In genomic region chr12:95457605-95458004, GRCh38 we compare ENCODE assay signal across 8 cellular contexts. TPM values are rescaled to one million over a fixed set of nuclear protein-coding genes. Genes with fewer than 3 reads are reported as not detected.
DNase-seq lines count a peak whose midpoint lies in the region; TF ChIP-seq lines count a peak whose summit lies in the region.
"Not testable (repeated sequence)": the region's sequence is repeated elsewhere in the genome, so short reads cannot be mapped to it uniquely, and the experiment has no call there.

No MANE protein-coding gene starts in this region.

- H3K14ac ChIP-seq in mesenchymal stem cell (ENCODE audit: low read length in 2 of 2), result not testable (repeated sequence)

- H3K79me1 ChIP-seq in mesenchymal stem cell (replicated peaks; ENCODE audit: low read length, poor library complexity, severe bottlenecking), result not testable (repeated sequence)

- not testable (repeated sequence) for H3K36me3 Mint-ChIP-seq in Calu3 (ENCODE audit: insufficient read depth, unreplicated experiment); endodermal cell (ENCODE audit: low read depth)

- not testable (repeated sequence) for H3K27ac ChIP-seq in endodermal cell (ENCODE audit: low read depth, low read length); mesenchymal stem cell (ENCODE audit: low read length, poor library complexity, severe bottlenecking)

- not testable (repeated sequence) for H3K27me3 Mint-ChIP-seq in Calu3 (ENCODE audit: unreplicated experiment); endodermal cell (ENCODE audit: insufficient read depth)

- not testable (repeated sequence) for H4K91ac ChIP-seq in mesenchymal stem cell (ENCODE audit: low read length)

- not testable (repeated sequence) for H3K23ac ChIP-seq in mesenchymal stem cell (ENCODE audit: low read length in 2 of 2)

- TF ChIP-seq CTCF in Calu3 (IDR thresholded peaks at IDR 0.05; ENCODE audit: unreplicated experiment); endodermal cell (conservative IDR thresholded peaks at IDR 0.05): not testable (repeated sequence)

- not testable (repeated sequence) for H3K4me1 ChIP-seq in adipocyte (ENCODE audit: control insufficient read depth, insufficient read depth, low read length); endodermal cell (ENCODE audit: control insufficient read depth, insufficient read depth, low read length); mesenchymal stem cell (ENCODE audit: control insufficient read depth, insufficient read depth, low read depth, low read length)

- H3K4me2 ChIP-seq in mesenchymal stem cell (ENCODE audit: low read length, poor library complexity, severe bottlenecking), result not testable (repeated sequence)

- peaks cover 17% of the 10 kb centered on the region for H3K9me3 ChIP-seq in adipocyte (ENCODE audit: control insufficient read depth, low read length)
- peaks cover 26% of the 10 kb centered on the region for H3K9me3 ChIP-seq in endodermal cell (ENCODE audit: control insufficient read depth, low read length)
- H3K9me3 ChIP-seq in mesenchymal stem cell (ENCODE audit: control insufficient read depth, low read length), result peaks cover 10% of the 10 kb centered on the region

- H2AFZ ChIP-seq in mesenchymal stem cell (ENCODE audit: low read depth, low read length), result not testable (repeated sequence)

- not testable (repeated sequence) for H3K27ac Mint-ChIP-seq in Calu3 (ENCODE audit: unreplicated experiment); endodermal cell

- not testable (repeated sequence) for H3K9ac ChIP-seq in adipocyte (ENCODE audit: low read length); endodermal cell (ENCODE audit: extremely low read depth, low read length, poor library complexity, severe bottlenecking); mesenchymal stem cell (ENCODE audit: low read length)

- not testable (repeated sequence) for H3K4me3 ChIP-seq in adipocyte (ENCODE audit: low read length); endodermal cell (ENCODE audit: low read length); mesenchymal stem cell (ENCODE audit: insufficient read depth in 1 of 2, low read depth in 1 of 2, low read length in 2 of 2)

- not testable (repeated sequence) for H3K27me3 ChIP-seq in adipocyte (replicated peaks; ENCODE audit: control insufficient read depth, insufficient read depth, low read length); endodermal cell (ENCODE audit: control insufficient read depth, insufficient read depth, low read length, poor library complexity, severe bottlenecking); mesenchymal stem cell (ENCODE audit: control insufficient read depth in 1 of 2, insufficient read depth in 1 of 2, low read length in 2 of 2)

- H3K18ac ChIP-seq in mesenchymal stem cell (ENCODE audit: low read depth in 1 of 2, low read length in 2 of 2), result not testable (repeated sequence)

- H2BK5ac ChIP-seq in mesenchymal stem cell (ENCODE audit: low read depth, low read length, poor library complexity, severe bottlenecking), result not testable (repeated sequence)

- CTCF ChIA-PET in Calu3 (lab: Charles Lee), result not testable (repeated sequence)

- H2BK15ac ChIP-seq in mesenchymal stem cell (ENCODE audit: low read depth, poor library complexity, severe bottlenecking), result not testable (repeated sequence)

- not testable (repeated sequence) for H3K4ac ChIP-seq in mesenchymal stem cell (ENCODE audit: low read depth in 1 of 2, low read length in 2 of 2)

- not testable (repeated sequence) for H3K36me3 ChIP-seq in adipocyte (ENCODE audit: control insufficient read depth, insufficient read depth, low read length, severe bottlenecking); endodermal cell (ENCODE audit: control insufficient read depth, insufficient read depth, low read length); mesenchymal stem cell (ENCODE audit: control insufficient read depth in 1 of 2, insufficient read depth in 2 of 2, low read depth in 1 of 2, low read length in 2 of 2)

- DNase-seq in Calu3 (peak; percentile 8), H4 (ENCODE audit: low spot score) (peak; percentile 14), NAMALWA (ENCODE audit: low spot score) (peak; percentile 13), OCI-M1 (lab: John Stamatoyannopoulos, UW) (peak; percentile 27), adipocyte (ENCODE audit: low read depth) (peak; percentile 47), endodermal cell (peak; percentile 50), fibroblast of peridontal ligament (ENCODE audit: extremely low read depth) (peak; percentile 7), mesenchymal stem cell (peak; percentile 33)

- not testable (repeated sequence) for H2BK120ac ChIP-seq in mesenchymal stem cell (ENCODE audit: low read depth, low read length)

- peaks cover 15% of the 10 kb centered on the region for H3K4me1 Mint-ChIP-seq in Calu3 (ENCODE audit: low read depth, unreplicated experiment)
- H3K4me1 Mint-ChIP-seq in endodermal cell, result not testable (repeated sequence)

- not testable (repeated sequence) for H2BK12ac ChIP-seq in mesenchymal stem cell (ENCODE audit: low read length in 2 of 2)

- H3K4me3 Mint-ChIP-seq in Calu3 (ENCODE audit: low read depth, unreplicated experiment); endodermal cell: not testable (repeated sequence)

- H2AK5ac ChIP-seq in mesenchymal stem cell (ENCODE audit: low read length, severe bottlenecking), result not testable (repeated sequence)

- not testable (repeated sequence) for H4K8ac ChIP-seq in mesenchymal stem cell (ENCODE audit: low read length)

- not testable (repeated sequence) for BruUV-seq in Calu3 (replicated peaks; lab: Mats Ljungman, UMichigan)

- 90 to 93% methylated on average over 7 to 8 of the region's 8 CpGs for WGBS in endodermal cell (ENCODE audit: insufficient coverage in 1 of 2, insufficient read length in 1 of 2), 2 experiments
- WGBS in mesenchymal stem cell, result 83% methylated on average over 8 of the region's 8 CpGs

- H3K9me3 Mint-ChIP-seq in Calu3 (ENCODE audit: low read depth, unreplicated experiment), result not testable (repeated sequence)
- H3K9me3 Mint-ChIP-seq in endodermal cell, result peaks cover 31% of the 10 kb centered on the region

- intact Hi-C loops in Calu3 (cut with micrococcal nuclease; ENCODE audit: unreplicated experiment), result not testable (repeated sequence)

RNA-seq across cellular contexts. Expression of gene METAP2, which starts 16.3 kb away (rescaled TPM):
- total RNA-seq in Calu3 (2022) (96.0 and 96.3 TPM in 2 replicates), endodermal cell (100 to 1,000 TPM; 137 to 152 TPM)
- 99.1 and 118 TPM in 2 replicates for total RNA-seq in H4 (2014; rRNA removed; shearing (Covaris generic))
- 121 TPM for polyA plus RNA-seq in endodermal cell (2013, experiment 1 of 2)
- 133 TPM for polyA plus RNA-seq in endodermal cell (2013, experiment 2 of 2)
- 59.9 TPM for polyA plus RNA-seq in mesenchymal stem cell (2013, experiment 1 of 2)
- polyA plus RNA-seq in mesenchymal stem cell (2013, experiment 2 of 2), result 60.6 TPM
